ENCODE assay signal across 1 cellular context in genomic region chr7:73668103-73668937, GRCh38.
TF ChIP-seq lines count a peak whose summit lies in the region.

No MANE protein-coding gene starts in this region.

TF ChIP-seq in GM23338, 12 proteins besides CTCF, POLR2A, EP300 and RAD21 (continued from another document):
- TF ChIP-seq EZH2 (IDR thresholded peaks at IDR 0.05; ENCODE audit: low read depth, unreplicated experiment) (no peak), POLR2AphosphoS5 (IDR thresholded peaks at IDR 0.05; ENCODE audit: low read depth) (no peak), ZNF114 (CRISPR knock-in tag; IDR thresholded peaks at IDR 0.05) (no peak), REST (IDR thresholded peaks at IDR 0.05; ENCODE audit: unreplicated experiment) (no peak)
